Comparison of ENCODE assay signal across 18 cellular contexts in the genomic region with DNA sequence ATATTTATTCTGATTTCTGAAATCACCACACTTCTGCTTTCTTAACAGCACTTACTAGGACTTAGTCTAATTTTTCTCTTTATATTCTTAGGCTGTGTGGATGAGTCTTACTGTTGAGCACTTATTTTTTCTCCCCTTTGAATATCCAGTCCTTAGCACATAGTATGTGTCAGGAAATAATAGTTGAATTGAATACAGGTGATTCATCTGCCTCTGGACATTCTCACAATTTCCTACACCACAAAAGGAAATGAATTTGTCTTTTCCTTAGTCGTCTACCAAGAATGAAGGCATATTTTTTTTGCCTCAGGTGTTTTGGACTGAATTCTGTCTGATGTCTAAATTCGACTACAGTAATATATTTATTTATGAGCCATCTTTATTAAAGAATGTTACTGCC.
DNase-seq lines count a peak whose midpoint lies in the region; ATAC-seq, FAIRE-seq and TF ChIP-seq lines count a peak whose summit lies in the region.
"Had no signal": no experiment of that assay in that cellular context is flagged by ENCODE, and none has a peak within 500 bp of the region (broad histone marks: within the 10 kb centered on the region; RNA-seq: fewer than 3 reads in every experiment).

No MANE protein-coding gene starts in this region.

- POLR2A ChIA-PET in HepG2 (lab: Yijun Ruan, JAX), result no interaction called here

- no peak overlapping the region for H3K9ac ChIP-seq in HepG2 (ENCODE audit: insufficient read depth, low read depth, low read length)

- H3K4me2 ChIP-seq in HepG2 (ENCODE audit: low read depth, low read length), result no peak overlapping the region

- peak; percentile 10; the same call in 2 of the 3 replicates for ATAC-seq in HepG2
- ATAC-seq in right lobe of liver, result no peak
- peak; percentile 97 for ATAC-seq in RWPE2 (ENCODE audit: low read depth)
- no peak for ATAC-seq in HG02970 (IDR thresholded peaks at IDR 0.05; ENCODE audit: low FRiP score, unreplicated experiment)
- no peak for ATAC-seq in GM18909 (IDR thresholded peaks at IDR 0.05; ENCODE audit: poor library complexity, unreplicated experiment)
- ATAC-seq in GM18517 (IDR thresholded peaks at IDR 0.05; ENCODE audit: unreplicated experiment), result no peak
- ATAC-seq: activated T-cell treated with anti-CD3 and anti-CD28 coated beads, Interleukin-2, amount 50 U/mL, for 4 hours; CD8-positive, alpha-beta T cell had no signal

- BruUV-seq in HepG2 (replicated peaks; lab: Mats Ljungman, UMichigan), result no TSS peak

- peaks cover 89% of the 10 kb centered on the region for H3K79me2 ChIP-seq in HepG2 (ENCODE audit: insufficient read depth, low read length)

- H3K27ac ChIP-seq in HepG2 (ENCODE audit: extremely low read length, insufficient read depth, low read length), result no peak overlapping the region
- no peak overlapping the region for H3K27ac ChIP-seq in right lobe of liver
- H3K27ac ChIP-seq in RWPE2 (ENCODE audit: poor library complexity, severe bottlenecking), result peak overlapping the region; percentile 76
- H3K27ac ChIP-seq: upper lobe of left lung had no signal

- intact Hi-C loops in HepG2 (cut with micrococcal nuclease; ENCODE audit: unreplicated experiment) (no loop called here), right lobe of liver (cut with DNase I) (no loop called here)

- no peak for TF ChIP-seq RAD21 in HepG2 (CRISPR knock-in tag; IDR thresholded peaks at IDR 0.05)

- peaks cover 36 to 77% of the 10 kb centered on the region in 2 experiments for H3K36me3 ChIP-seq in HepG2 (replicated peaks in 1 of 2; ENCODE audit: control insufficient read depth in 1 of 2, insufficient read depth in 2 of 2, low read length in 2 of 2)
- peaks cover 0 to 2% (median 0%) of the 10 kb centered on the region in 4 donors for H3K36me3 ChIP-seq in right lobe of liver
- peaks cover 53% of the 10 kb centered on the region for H3K36me3 ChIP-seq in RWPE2 (ENCODE audit: low read depth)

- TF ChIP-seq EP300 in HepG2 (IDR thresholded peaks at IDR 0.05; ENCODE audit: low read depth in 2 of 2, low read length in 2 of 2) (no peak), HepG2 (CRISPR knock-in tag; IDR thresholded peaks at IDR 0.05; ENCODE audit: borderline replicate concordance) (no peak)

- no peak for DNase-seq in HepG2 (ENCODE audit: low spot score)
- no peak for DNase-seq in right lobe of liver
- no peak for DNase-seq in RWPE2 (ENCODE audit: low spot score)
- peak; percentile 44 for DNase-seq in fibroblast of the aortic adventitia (ENCODE audit: low read depth)
- no peak for DNase-seq in NCI-H1092 (lab: John Stamatoyannopoulos, UW)
- DNase-seq: activated naive CD8-positive, alpha-beta T cell treated with anti-CD3 and anti-CD28 coated beads, Interleukin-2, amount 10 ng/mL, durations not matched to agents 7 days and 5 days; activated T-cell treated with anti-CD3 and anti-CD28 coated beads, Interleukin-2, amount 50 U/mL, for 4 hours; caudate nucleus; CD8-positive, alpha-beta T cell; effector CD8-positive, alpha-beta T cell; NCI-H187 treated with DMSO at 0.1 percent for 48 hours; OCI-M1; stimulated activated naive CD4-positive, alpha-beta T cell treated with Interleukin-2 at 50 U/mL for 16 hours; upper lobe of left lung had no signal

- H3K27me3 ChIP-seq in HepG2 (ENCODE audit: control insufficient read depth in 1 of 2, insufficient read depth in 2 of 2, low read length in 2 of 2) (no peaks in the 10 kb centered on the region), right lobe of liver (no peaks in the 10 kb centered on the region), RWPE2 (ENCODE audit: insufficient read depth, poor library complexity, severe bottlenecking) (no peaks in the 10 kb centered on the region)
- H3K27me3 ChIP-seq: upper lobe of left lung had no signal

- peaks cover 10% of the 10 kb centered on the region; the same call in 1 of the 2 replicates for H3K9me3 ChIP-seq in HepG2 (ENCODE audit: low read length)
- no peaks in the 10 kb centered on the region for H3K9me3 ChIP-seq in right lobe of liver
- peaks cover 9% of the 10 kb centered on the region for H3K9me3 ChIP-seq in RWPE2 (ENCODE audit: severe bottlenecking)

- 96% methylated on average over 2 of the region's 2 CpGs for WGBS in HepG2 (ENCODE audit: low lambda C conversion rate)
- WGBS in right lobe of liver (ENCODE audit: insufficient coverage, low coverage, low lambda C conversion rate, missing lambda C conversion rate), result 35% methylated on average over 2 of the region's 2 CpGs

- in situ Hi-C loops in HepG2 (cut with HindIII; ENCODE audit: extremely low pct_ligation_motif_present, low pct_unique_long_range_greater_than_20kb), result no loop called here

- no peak for TF ChIP-seq CTCF in HepG2 (CRISPR knock-in tag; IDR thresholded peaks at IDR 0.05)
- TF ChIP-seq CTCF in right lobe of liver (IDR thresholded peaks at IDR 0.05), result no peak
- TF ChIP-seq CTCF in RWPE2 (IDR thresholded peaks at IDR 0.05; ENCODE audit: poor library complexity, severe bottlenecking), result no peak
- TF ChIP-seq CTCF in fibroblast of the aortic adventitia (IDR thresholded peaks at IDR 0.05; ENCODE audit: insufficient read depth, low read length), result no peak

- FAIRE-seq in HepG2 (lab: Jason Lieb, UNC), result no peak
- FAIRE-seq: A204.1 had no signal

- TF ChIP-seq POLR2A in HepG2 (IDR thresholded peaks at IDR 0.05; ENCODE audit: insufficient read depth in 1 of 2, low read depth in 2 of 2, low read length in 2 of 2), result no peak
- TF ChIP-seq POLR2A in right lobe of liver (IDR thresholded peaks at IDR 0.05), result no peak

- CTCF ChIA-PET in HepG2 (lab: Yijun Ruan, JAX; ENCODE audit: low intra/inter-chr PET ratio, low total read pairs), result no interaction called here

- H3K4me3 ChIP-seq in HepG2 (replicated peaks in 1 of 3; ENCODE audit: insufficient read depth in 1 of 3, low read depth in 2 of 3, low read length in 3 of 3), result no peak overlapping the region
- H3K4me3 ChIP-seq in right lobe of liver, result no peak overlapping the region
- no peak overlapping the region for H3K4me3 ChIP-seq in RWPE2 (ENCODE audit: severe bottlenecking)
- H3K4me3 ChIP-seq in fibroblast of the aortic adventitia (ENCODE audit: low read depth, low read length), result no peak overlapping the region
- H3K4me3 ChIP-seq: upper lobe of left lung had no signal

- H3K4me1 ChIP-seq in HepG2 (ENCODE audit: insufficient read depth, low read length), result no peaks in the 10 kb centered on the region; the same call in 1 of the 2 replicates
- H3K4me1 ChIP-seq in right lobe of liver, result peaks cover 0 to 12% (median 3%) of the 10 kb centered on the region in 4 donors
- H3K4me1 ChIP-seq in RWPE2 (ENCODE audit: insufficient read depth, poor library complexity, severe bottlenecking), result peaks cover 24% of the 10 kb centered on the region

- no peak overlapping the region for H2AFZ ChIP-seq in HepG2 (ENCODE audit: low read length)

- H4K20me1 ChIP-seq in HepG2 (ENCODE audit: insufficient read depth, low read length), result peaks cover 92% of the 10 kb centered on the region

TF ChIP-seq in HepG2, 621 proteins besides CTCF, POLR2A, EP300 and RAD21:
- no peak for TF ChIP-seq ZNF746 (CRISPR knock-in tag; IDR thresholded peaks at IDR 0.05)
- no peak for TF ChIP-seq EHMT2 (IDR thresholded peaks at IDR 0.05; ENCODE audit: borderline replicate concordance, low read depth, low read length)
- no peak for TF ChIP-seq ZNF33B (CRISPR knock-in tag; IDR thresholded peaks at IDR 0.05)
- TF ChIP-seq, protein P1, sequence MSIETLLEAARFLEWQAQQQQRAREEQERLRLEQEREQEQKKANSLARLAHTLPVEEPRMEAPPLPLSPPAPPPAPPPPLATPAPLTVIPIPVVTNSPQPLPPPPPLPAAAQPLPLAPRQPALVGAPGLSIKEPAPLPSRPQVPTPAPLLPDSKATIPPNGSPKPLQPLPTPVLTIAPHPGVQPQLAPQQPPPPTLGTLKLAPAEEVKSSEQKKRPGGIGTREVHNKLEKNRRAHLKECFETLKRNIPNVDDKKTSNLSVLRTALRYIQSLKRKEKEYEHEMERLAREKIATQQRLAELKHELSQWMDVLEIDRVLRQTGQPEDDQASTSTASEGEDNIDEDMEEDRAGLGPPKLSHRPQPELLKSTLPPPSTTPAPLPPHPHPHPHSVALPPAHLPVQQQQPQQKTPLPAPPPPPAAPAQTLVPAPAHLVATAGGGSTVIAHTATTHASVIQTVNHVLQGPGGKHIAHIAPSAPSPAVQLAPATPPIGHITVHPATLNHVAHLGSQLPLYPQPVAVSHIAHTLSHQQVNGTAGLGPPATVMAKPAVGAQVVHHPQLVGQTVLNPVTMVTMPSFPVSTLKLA (IDR thresholded peaks at IDR 0.05), result no peak
- no peak for TF ChIP-seq PRDM15 (CRISPR knock-in tag; IDR thresholded peaks at IDR 0.05)
- no peak for TF ChIP-seq HNRNPH1 (optimal IDR thresholded peaks at IDR 0.05; ENCODE audit: low read depth, low read length)
- TF ChIP-seq U2AF1 (optimal IDR thresholded peaks at IDR 0.05; ENCODE audit: low read depth, low read length), result no peak

Comparison
In these comparisons a context has a peak if more than half of its experiments do, and no peak if none do; other contexts are left out.
1. ATAC-seq: peak in HepG2 (single experiment) and RWPE2 (single experiment); none in right lobe of liver (0 of 4), HG02970 (single experiment), GM18909 (single experiment) and GM18517 (single experiment).